ENCODE assay signal across 29 cellular contexts in the genomic region with DNA sequence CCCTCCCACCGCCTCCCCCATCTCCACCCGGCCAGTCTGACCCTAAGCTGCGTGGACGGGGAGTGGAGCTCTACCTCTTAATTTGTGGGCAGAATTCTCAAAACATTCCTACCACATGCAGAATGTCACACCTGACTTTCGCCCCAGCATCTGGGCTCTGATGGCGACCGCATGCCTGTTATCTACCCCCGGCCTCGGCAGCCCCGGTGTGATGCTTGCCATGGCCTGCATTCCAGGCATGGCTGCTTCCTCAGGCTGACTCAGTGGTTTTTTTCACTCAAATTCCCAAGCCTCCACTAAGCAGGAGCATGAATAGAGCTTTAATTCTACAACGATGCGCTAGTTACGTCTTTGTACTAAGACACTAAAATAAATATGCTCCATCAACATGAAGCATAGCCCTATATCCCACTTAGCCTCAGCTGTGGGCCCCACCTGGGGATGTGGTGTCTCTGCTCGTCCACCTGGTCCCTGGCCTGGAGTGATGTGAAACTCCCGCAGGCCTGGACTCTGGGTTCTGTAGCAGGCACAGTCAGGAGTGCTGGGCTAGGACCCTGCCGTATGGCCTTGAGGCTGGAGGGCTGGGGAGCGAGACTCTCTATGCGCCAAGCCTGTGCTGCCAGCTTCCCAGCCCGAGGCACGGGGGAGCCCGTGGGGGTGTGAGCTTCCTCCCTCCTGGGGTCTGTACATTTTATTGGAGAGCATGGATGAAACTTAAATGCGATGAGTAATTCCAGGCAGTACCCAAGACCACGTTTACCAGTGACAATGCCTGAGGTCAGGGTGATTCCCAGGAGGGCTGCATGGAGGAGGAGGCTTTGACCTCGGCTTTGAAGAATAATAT.
DNase-seq lines count a peak whose midpoint lies in the region; ATAC-seq, FAIRE-seq and TF ChIP-seq lines count a peak whose summit lies in the region.
"Had no signal": no experiment of that assay in that cellular context is flagged by ENCODE, and none has a peak within 500 bp of the region (broad histone marks: within the 10 kb centered on the region; RNA-seq: fewer than 3 reads in every experiment).

No MANE protein-coding gene starts in this region.

- TF ChIP-seq EP300 in H1 (IDR thresholded peaks at IDR 0.05; ENCODE audit: borderline replicate concordance in 1 of 2, low read depth in 2 of 2, low read length in 2 of 2), result no peak

- no peak overlapping the region for H3K4ac ChIP-seq in H1 (replicated peaks; ENCODE audit: insufficient read length, low read depth, low read length)

- no peak overlapping the region for H4K91ac ChIP-seq in H1 (replicated peaks; ENCODE audit: insufficient read length, low read length)

- CTCF ChIA-PET in H1 (lab: Charles Lee; ENCODE audit: partially characterized antibody), result interaction anchor here (0.9 to 2.2 kb wide), 7 partner anchors 10 to 69 kb away, joined by 3 to 8 read pairs (median 5); no protein-coding TSS in a partner anchor

- H3K4me3 ChIP-seq in H1 (ENCODE audit: extremely low read depth in 1 of 4, insufficient read depth in 2 of 4, low read depth in 3 of 4, low read length in 4 of 4) (no peak overlapping the region), ascending aorta (no peak overlapping the region), uterus (no peak overlapping the region)
- H3K4me3 ChIP-seq: hepatocyte, prostate gland, stomach, transverse colon had no signal

- H3K79me2 ChIP-seq in H1 (ENCODE audit: control insufficient read depth in 1 of 2, insufficient read depth in 2 of 2, low read length in 2 of 2), result no peaks in the 10 kb centered on the region
- H3K79me2 ChIP-seq: hepatocyte had no signal

- no peak overlapping the region; the same call in 1 of the 2 replicates for H2AK5ac ChIP-seq in H1 (ENCODE audit: low read depth, low read length)

- no peaks in the 10 kb centered on the region for H3K27me3 ChIP-seq in H1 (replicated peaks in 1 of 4; ENCODE audit: control insufficient read depth in 3 of 4, extremely low read depth in 1 of 4, insufficient read depth in 3 of 4, low read length in 3 of 4)
- H3K27me3 ChIP-seq in ascending aorta, result no peaks in the 10 kb centered on the region
- H3K27me3 ChIP-seq in uterus, result no peaks in the 10 kb centered on the region
- H3K27me3 ChIP-seq: hepatocyte, transverse colon had no signal

- H3K4me3 Mint-ChIP-seq in natural killer cell treated with Interleukin-12 subunit alpha and Interleukin-12 subunit beta and Interleukin-15 and Interleukin-18, amount 100 ng/mL, for 72 hours, result no peak overlapping the region
- H3K4me3 Mint-ChIP-seq in natural killer cell, result no peak overlapping the region
- no peak overlapping the region for H3K4me3 Mint-ChIP-seq in nephron progenitor cell
- no peak overlapping the region for H3K4me3 Mint-ChIP-seq in CD14-positive monocyte
- H3K4me3 Mint-ChIP-seq: activated naive CD8-positive, alpha-beta T cell treated with anti-CD3 and anti-CD28 coated beads for 36 hours; activated T-helper 1 cell treated with anti-CD3 and anti-CD28 coated beads, Interleukin-12 subunit alpha, Interleukin-12 subunit beta, Interleukin-2, Interleukin-4 antibody, amounts not matched to agents 30 ng/mL and 10 ng/mL and 1 ng/mL, durations not matched to agents 14 hours and 24 hours and 36 hours; nephron; T-helper 2 cell treated with Interferon-gamma antibody and Interleukin-4, amounts not matched to agents 5 μg/mL and 100 μg/mL, for 36 hours had no signal

- no peak overlapping the region for H3K23ac ChIP-seq in H1 (ENCODE audit: insufficient read length)

- H3K56ac ChIP-seq in H1 (replicated peaks; ENCODE audit: insufficient read length, low read depth, low read length), result no peak overlapping the region

- H4K8ac ChIP-seq in H1 (ENCODE audit: extremely low read depth, insufficient read depth, low read length), result no peak overlapping the region

- H3K27ac Mint-ChIP-seq in natural killer cell treated with Interleukin-12 subunit alpha and Interleukin-12 subunit beta and Interleukin-15 and Interleukin-18, amount 100 ng/mL, for 72 hours, result no peak overlapping the region
- no peak overlapping the region for H3K27ac Mint-ChIP-seq in natural killer cell
- H3K27ac Mint-ChIP-seq in nephron progenitor cell, result peak overlapping the region; percentile 93
- no peak overlapping the region for H3K27ac Mint-ChIP-seq in CD14-positive monocyte
- H3K27ac Mint-ChIP-seq: activated naive CD8-positive, alpha-beta T cell treated with anti-CD3 and anti-CD28 coated beads for 36 hours; activated T-helper 1 cell treated with anti-CD3 and anti-CD28 coated beads, Interleukin-12 subunit alpha, Interleukin-12 subunit beta, Interleukin-2, Interleukin-4 antibody, amounts not matched to agents 30 ng/mL and 10 ng/mL and 1 ng/mL, durations not matched to agents 14 hours and 24 hours and 36 hours; nephron; T-helper 2 cell treated with Interferon-gamma antibody and Interleukin-4, amounts not matched to agents 5 μg/mL and 100 μg/mL, for 36 hours had no signal

- H3K23me2 ChIP-seq in H1 (ENCODE audit: low read depth, low read length), result no peaks in the 10 kb centered on the region

- no peak overlapping the region for H2BK12ac ChIP-seq in H1 (ENCODE audit: low read depth, low read length)

- no peak overlapping the region for H3K4me2 ChIP-seq in H1 (ENCODE audit: insufficient read depth in 1 of 2, low read depth in 2 of 2, low read length in 2 of 2)
- H3K4me2 ChIP-seq: hepatocyte had no signal

- intact Hi-C loops in natural killer cell (cut with micrococcal nuclease) (no loop called here), CD14-positive monocyte (cut with micrococcal nuclease) (no loop called here), ascending aorta (cut with DNase I) (no loop called here), uterus (cut with DNase I; ENCODE audit: low total_unique reads) (no loop called here)

- H2BK120ac ChIP-seq in H1 (replicated peaks; ENCODE audit: low read depth, low read length), result no peak overlapping the region

- H3K9me3 ChIP-seq in H1 (ENCODE audit: insufficient read depth in 2 of 2, low read depth in 1 of 2, low read length in 1 of 2), result no peaks in the 10 kb centered on the region
- H3K9me3 ChIP-seq in ascending aorta, result no peaks in the 10 kb centered on the region
- no peaks in the 10 kb centered on the region for H3K9me3 ChIP-seq in uterus
- H3K9me3 ChIP-seq: prostate gland, stomach, transverse colon had no signal

- no peak for TF ChIP-seq RAD21 in H1 (IDR thresholded peaks at IDR 0.05 in 1 of 2, conservative IDR thresholded peaks at IDR 0.05 in 1 of 2; ENCODE audit: low read depth in 2 of 2, low read length in 2 of 2)

- H4K5ac ChIP-seq in H1 (ENCODE audit: insufficient read length, low read depth, low read length), result no peak overlapping the region

- no peaks in the 10 kb centered on the region for H3K36me3 Mint-ChIP-seq in natural killer cell treated with Interleukin-12 subunit alpha and Interleukin-12 subunit beta and Interleukin-15 and Interleukin-18, amount 100 ng/mL, for 72 hours
- no peaks in the 10 kb centered on the region for H3K36me3 Mint-ChIP-seq in natural killer cell
- H3K36me3 Mint-ChIP-seq in nephron progenitor cell (ENCODE audit: low read depth), result no peaks in the 10 kb centered on the region
- no peaks in the 10 kb centered on the region for H3K36me3 Mint-ChIP-seq in CD14-positive monocyte
- H3K36me3 Mint-ChIP-seq: activated naive CD8-positive, alpha-beta T cell treated with anti-CD3 and anti-CD28 coated beads for 36 hours had no signal

- H2BK5ac ChIP-seq in H1 (ENCODE audit: low read depth, low read length), result peak overlapping the region; percentile 4; the same call in 1 of the 2 replicates

- H3K36me3 ChIP-seq in H1 (ENCODE audit: control insufficient read depth in 2 of 4, insufficient read depth in 4 of 4, low read length in 3 of 4) (no peaks in the 10 kb centered on the region; a peak in 1 of 8 replicates), ascending aorta (no peaks in the 10 kb centered on the region), uterus (no peaks in the 10 kb centered on the region)
- H3K36me3 ChIP-seq: prostate gland, stomach, transverse colon had no signal

- no peak for FAIRE-seq in H1 (lab: Jason Lieb, UNC)
- FAIRE-seq: D721Med had no signal

- peaks cover 2 to 6% of the 10 kb centered on the region in 2 experiments for H4K20me1 ChIP-seq in H1 (replicated peaks in 1 of 2; ENCODE audit: control insufficient read depth in 1 of 2, insufficient read depth in 2 of 2, low read length in 2 of 2)

- H3K79me1 ChIP-seq in H1 (ENCODE audit: low read depth, low read length), result peaks cover 3% of the 10 kb centered on the region; the same call in 1 of the 2 replicates

- no peaks in the 10 kb centered on the region for H3K4me1 Mint-ChIP-seq in natural killer cell treated with Interleukin-12 subunit alpha and Interleukin-12 subunit beta and Interleukin-15 and Interleukin-18, amount 100 ng/mL, for 72 hours (ENCODE audit: low read depth in 2 of 2)
- H3K4me1 Mint-ChIP-seq in natural killer cell (no peaks in the 10 kb centered on the region), nephron progenitor cell (peaks cover 50% of the 10 kb centered on the region), CD14-positive monocyte (no peaks in the 10 kb centered on the region)
- H3K4me1 Mint-ChIP-seq: activated naive CD8-positive, alpha-beta T cell treated with anti-CD3 and anti-CD28 coated beads for 36 hours had no signal

- H3K4me1 ChIP-seq in H1 (replicated peaks in 1 of 4; ENCODE audit: control insufficient read depth in 3 of 4, insufficient read depth in 4 of 4, low read length in 3 of 4) (peaks cover 0 to 11% (median 6%) of the 10 kb centered on the region in 4 experiments; a peak in 6 of 7 replicates), ascending aorta (no peaks in the 10 kb centered on the region), uterus (no peaks in the 10 kb centered on the region)
- H3K4me1 ChIP-seq: prostate gland, stomach had no signal

- peaks cover 0 to 4% of the 10 kb centered on the region in 2 donors for H3K27me3 Mint-ChIP-seq in natural killer cell treated with Interleukin-12 subunit alpha and Interleukin-12 subunit beta and Interleukin-15 and Interleukin-18, amount 100 ng/mL, for 72 hours
- H3K27me3 Mint-ChIP-seq in natural killer cell (ENCODE audit: low read depth in 2 of 2), result no peaks in the 10 kb centered on the region
- peaks cover 11% of the 10 kb centered on the region for H3K27me3 Mint-ChIP-seq in nephron progenitor cell (ENCODE audit: low read depth, poor library complexity)
- peaks cover 2 to 4% (median 4%) of the 10 kb centered on the region in 3 donors for H3K27me3 Mint-ChIP-seq in CD14-positive monocyte (ENCODE audit: low read depth in 3 of 3)
- H3K27me3 Mint-ChIP-seq: activated naive CD8-positive, alpha-beta T cell treated with anti-CD3 and anti-CD28 coated beads for 36 hours had no signal

- no peak overlapping the region for H2AFZ ChIP-seq in H1 (ENCODE audit: low read length)
- H2AFZ ChIP-seq: hepatocyte had no signal

- no peaks in the 10 kb centered on the region for H3K9me3 Mint-ChIP-seq in natural killer cell treated with Interleukin-12 subunit alpha and Interleukin-12 subunit beta and Interleukin-15 and Interleukin-18, amount 100 ng/mL, for 72 hours
- H3K9me3 Mint-ChIP-seq in natural killer cell (no peaks in the 10 kb centered on the region), nephron progenitor cell (no peaks in the 10 kb centered on the region), CD14-positive monocyte (no peaks in the 10 kb centered on the region)
- H3K9me3 Mint-ChIP-seq: activated naive CD8-positive, alpha-beta T cell treated with anti-CD3 and anti-CD28 coated beads for 36 hours; activated T-helper 1 cell treated with anti-CD3 and anti-CD28 coated beads, Interleukin-12 subunit alpha, Interleukin-12 subunit beta, Interleukin-2, Interleukin-4 antibody, amounts not matched to agents 30 ng/mL and 10 ng/mL and 1 ng/mL, durations not matched to agents 14 hours and 24 hours and 36 hours; nephron; T-helper 2 cell treated with Interferon-gamma antibody and Interleukin-4, amounts not matched to agents 5 μg/mL and 100 μg/mL, for 36 hours had no signal

- no peak overlapping the region for H3K18ac ChIP-seq in H1 (ENCODE audit: extremely low read depth, low read length)

- POLR2A ChIA-PET in H1 (lab: Charles Lee; ENCODE audit: partially characterized antibody), result interaction anchor here (1.1 kb wide), 1 partner anchor 31 kb away, joined by 4 read pairs; no protein-coding TSS in a partner anchor

- no peak overlapping the region for H3K14ac ChIP-seq in H1 (ENCODE audit: insufficient read length)

- TF ChIP-seq CTCF in natural killer cell (IDR thresholded peaks at IDR 0.05), result no peak
- TF ChIP-seq CTCF in H1 (IDR thresholded peaks at IDR 0.05; ENCODE audit: control extremely low read depth in 1 of 3, insufficient read depth in 1 of 3, low read depth in 1 of 3, low read length in 3 of 3), result no peak
- no peak for TF ChIP-seq CTCF in nephron progenitor cell (IDR thresholded peaks at IDR 0.05)
- no peak for TF ChIP-seq CTCF in CD14-positive monocyte (IDR thresholded peaks at IDR 0.05)
- TF ChIP-seq CTCF in ascending aorta (IDR thresholded peaks at IDR 0.05), result no peak
- no peak for TF ChIP-seq CTCF in uterus (IDR thresholded peaks at IDR 0.05)

- DNase-seq in natural killer cell treated with Interleukin-12 subunit alpha and Interleukin-12 subunit beta and Interleukin-15 and Interleukin-18, amount 100 ng/mL, for 72 hours (ENCODE audit: low spot score), result peak; percentile 51
- DNase-seq in natural killer cell, result no peak
- DNase-seq in H1 (ENCODE audit: low read depth in 1 of 2, low spot score in 2 of 2), result no peak
- DNase-seq in nephron progenitor cell, result no peak
- no peak for DNase-seq in CD14-positive monocyte (ENCODE audit: low spot score)
- DNase-seq in ascending aorta (ENCODE audit: low spot score in 2 of 2), result no peak
- no peak for DNase-seq in uterus
- DNase-seq: activated CD4-positive, alpha-beta T cell treated with anti-CD3 and anti-CD28 coated beads, Interleukin-2, amount 50 U/mL, for 1 hour; activated naive CD8-positive, alpha-beta T cell treated with anti-CD3 and anti-CD28 coated beads for 36 hours; cerebellar nuclear complex; EL; foreskin fibroblast; left ventricle myocardium superior; midbrain; NCI-H1105; NCI-H1930; RPMI8226; stimulated activated CD8-positive, alpha-beta memory T cell treated with anti-CD3 and anti-CD28 coated beads, Interleukin-4, amount 100 ng/mL, for 48 hours; stomach; transverse colon had no signal

- H2BK15ac ChIP-seq in H1 (ENCODE audit: low read length), result no peak overlapping the region

- whole genome bisulfite sequencing in H1 (ENCODE audit: extremely low coverage in 1 of 2, insufficient coverage in 1 of 2, insufficient read length in 1 of 2, insufficient replicate concordance in 2 of 2, low coverage in 1 of 2, low lambda C conversion rate in 2 of 2, missing lambda C conversion rate in 1 of 2), 2 experiments, result 81% methylated on average over 23 of the region's 24 CpGs; no CpG with 5 or more reads in 1 of the 2 experiments

- TF ChIP-seq POLR2A in H1 (IDR thresholded peaks at IDR 0.05; ENCODE audit: control extremely low read depth in 1 of 2, low read depth in 2 of 2, low read length in 2 of 2) (no peak), uterus (IDR thresholded peaks at IDR 0.05) (no peak)

- H3K27ac ChIP-seq in H1 (ENCODE audit: low read depth, low read length) (no peak overlapping the region), ascending aorta (no peak overlapping the region), uterus (no peak overlapping the region)
- H3K27ac ChIP-seq: C4-2B, epithelial cell of prostate, hepatocyte, prostate gland, stomach, transverse colon had no signal

- no peak overlapping the region for H2BK20ac ChIP-seq in H1 (ENCODE audit: low read length)

- ATAC-seq in natural killer cell treated with Interleukin-12 subunit alpha and Interleukin-12 subunit beta and Interleukin-15 and Interleukin-18, amount 100 ng/mL, for 72 hours, result no peak
- ATAC-seq in natural killer cell (no peak), GM19455 (IDR thresholded peaks at IDR 0.05; ENCODE audit: unreplicated experiment) (no peak)
- ATAC-seq: left ventricle myocardium superior had no signal

- no peak overlapping the region for H3K9ac ChIP-seq in H1 (replicated peaks in 1 of 4; ENCODE audit: extremely low read depth in 1 of 4, low read depth in 3 of 4, low read length in 3 of 4)
